10 cellular contexts compared by ENCODE assay signal in genomic region chr5:13553896-13554295, GRCh38.
A peak's percentile ranks its signal among the peaks of the same experiment; 100 is the strongest.
DNase-seq lines count a peak whose midpoint lies in the region; ATAC-seq and TF ChIP-seq lines count a peak whose summit lies in the region.
"Had no signal": no experiment of that assay in that cellular context is flagged by ENCODE, and none has a peak within 500 bp of the region (broad histone marks: within the 10 kb centered on the region; RNA-seq: fewer than 3 reads in every experiment).

No MANE protein-coding gene starts in this region.

- TF ChIP-seq CTCF in epithelial cell of esophagus (IDR thresholded peaks at IDR 0.05; ENCODE audit: insufficient read depth, low read depth, low read length, missing control alignments) = no peak
- no peak for TF ChIP-seq CTCF in progenitor cell of endocrine pancreas (IDR thresholded peaks at IDR 0.05; ENCODE audit: unreplicated experiment)

- H3K27me3 Mint-ChIP-seq in progenitor cell of endocrine pancreas = no peaks in the 10 kb centered on the region

- no peak for ATAC-seq in HG02763 (IDR thresholded peaks at IDR 0.05; ENCODE audit: unreplicated experiment)

- H3K36me3 Mint-ChIP-seq in progenitor cell of endocrine pancreas (ENCODE audit: insufficient read depth) = no peaks in the 10 kb centered on the region

- H3K4me1 Mint-ChIP-seq in progenitor cell of endocrine pancreas (ENCODE audit: low read depth) = no peaks in the 10 kb centered on the region

- no peak overlapping the region for H3K4me3 Mint-ChIP-seq in progenitor cell of endocrine pancreas (ENCODE audit: low read depth)

- no peak overlapping the region for H3K4me3 ChIP-seq in epithelial cell of esophagus (ENCODE audit: low read length)
- H3K4me3 ChIP-seq: upper lobe of left lung had no signal

- no peak overlapping the region for H3K27ac Mint-ChIP-seq in progenitor cell of endocrine pancreas

- no peaks in the 10 kb centered on the region for H3K9me3 Mint-ChIP-seq in progenitor cell of endocrine pancreas (ENCODE audit: low read depth)

- DNase-seq in DMS53 (lab: John Stamatoyannopoulos, UW) = peak; percentile 30
- DNase-seq in DMS53 treated with DMSO at 0.1 percent for 48 hours (lab: John Stamatoyannopoulos, UW; ENCODE audit: unreplicated experiment) = no peak
- DNase-seq in OCI-M1 (lab: John Stamatoyannopoulos, UW) = peak; percentile 54
- peak; percentile 57 for DNase-seq in epithelial cell of esophagus (ENCODE audit: low read depth)
- peak; percentile 60 for DNase-seq in progenitor cell of endocrine pancreas (ENCODE audit: low spot score, unreplicated experiment)
- no peak for DNase-seq in NCI-H1436 (lab: John Stamatoyannopoulos, UW)
- no peak for DNase-seq in NCI-H526 treated with DMSO at 0.1 percent for 48 hours (lab: John Stamatoyannopoulos, UW)
- DNase-seq: retina had no signal

Comparison
In these comparisons a context has a peak if more than half of its experiments do, and no peak if none do; other contexts are left out.
1. DNase-seq: peak in DMS53 (single experiment), OCI-M1 (single experiment), epithelial cell of esophagus (single experiment) and progenitor cell of endocrine pancreas (single experiment); none in DMS53 treated with DMSO at 0.1 percent for 48 hours (single experiment), NCI-H1436 (single experiment) and NCI-H526 treated with DMSO at 0.1 percent for 48 hours (single experiment).